8 cellular contexts compared by ENCODE assay signal in the genomic region with DNA sequence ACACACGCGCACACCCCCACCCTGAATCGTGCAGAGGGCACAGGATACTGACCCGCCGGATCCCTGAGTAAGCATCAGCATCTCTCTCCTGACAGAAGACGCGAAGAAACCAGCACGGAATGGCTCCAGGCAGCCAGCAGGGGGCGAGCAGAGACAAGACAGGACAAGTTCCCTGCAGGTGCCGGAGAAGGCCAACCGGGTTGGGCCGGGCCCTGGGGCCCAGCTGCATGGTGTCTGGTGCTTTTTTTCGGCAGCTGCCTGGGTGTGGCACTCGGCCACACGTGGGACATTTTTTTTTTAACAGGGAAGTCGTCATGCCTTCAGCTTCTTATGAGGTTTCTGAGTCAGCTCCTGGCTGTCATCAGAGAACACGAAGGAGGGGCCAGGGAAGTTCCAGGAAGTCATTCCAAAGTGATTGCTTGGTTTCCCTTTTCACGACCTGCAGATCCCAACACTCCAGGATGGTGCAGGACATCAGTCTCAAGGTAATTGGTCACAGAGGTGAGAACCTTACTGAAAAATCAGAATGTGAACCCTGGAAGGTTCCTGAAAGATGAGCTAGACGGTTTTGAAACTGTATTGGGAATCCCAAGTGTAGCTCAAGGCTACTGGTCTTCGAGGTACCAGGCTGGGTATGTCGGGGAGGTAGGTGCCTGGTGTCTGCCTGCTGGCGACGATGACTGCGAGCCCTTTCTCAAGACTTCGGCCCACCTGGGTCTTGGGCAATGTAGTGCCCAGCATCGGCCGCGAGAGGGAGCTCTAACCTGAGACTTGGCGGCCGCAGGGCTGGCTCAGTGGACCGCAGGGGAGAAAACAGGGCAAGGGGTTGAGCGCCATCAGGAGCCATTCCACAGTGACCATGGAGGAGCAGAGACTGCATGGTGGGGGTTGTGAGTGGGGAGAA.
A peak's percentile ranks its signal among the peaks of the same experiment; 100 is the strongest.
DNase-seq lines count a peak whose midpoint lies in the region; ATAC-seq and TF ChIP-seq lines count a peak whose summit lies in the region.

No MANE protein-coding gene starts in this region.

- H4K20me1 ChIP-seq in neural progenitor cell (ENCODE audit: low read depth), result no peaks in the 10 kb centered on the region

- no peak overlapping the region for H2AFZ ChIP-seq in neural progenitor cell (replicated peaks)

- ATAC-seq in GM21529 (IDR thresholded peaks at IDR 0.05; ENCODE audit: unreplicated experiment), result peak; percentile 66

- H3K27me3 ChIP-seq in neural progenitor cell, result peaks cover 5% of the 10 kb centered on the region

- H3K9me3 Mint-ChIP-seq in neural progenitor cell, result no peaks in the 10 kb centered on the region
- no peaks in the 10 kb centered on the region for H3K9me3 Mint-ChIP-seq in stimulated activated naive CD8-positive, alpha-beta T cell treated with anti-CD3 and anti-CD28 coated beads, Interleukin-15, Interleukin-2, amounts not matched to agents 100 ng/mL and 50 ng/mL, for 24 hours

- H3K4me2 ChIP-seq in neural progenitor cell, result peak overlapping the region; percentile 33

- no peaks in the 10 kb centered on the region for H3K36me3 ChIP-seq in neural progenitor cell

- TF ChIP-seq CTCF in foreskin fibroblast (IDR thresholded peaks at IDR 0.05; ENCODE audit: low read depth, low read length) (peak; percentile 97), neural progenitor cell (IDR thresholded peaks at IDR 0.05) (peak; percentile 92)

- H3K27me3 Mint-ChIP-seq in neural progenitor cell (ENCODE audit: insufficient read depth, low read depth), result peaks cover 9% of the 10 kb centered on the region
- H3K27me3 Mint-ChIP-seq in stimulated activated naive CD8-positive, alpha-beta T cell treated with anti-CD3 and anti-CD28 coated beads, Interleukin-15, Interleukin-2, amounts not matched to agents 100 ng/mL and 50 ng/mL, for 24 hours, result no peaks in the 10 kb centered on the region

- no peak overlapping the region for H3K27ac ChIP-seq in neural progenitor cell

- no peak overlapping the region for H3K9ac ChIP-seq in neural progenitor cell

- H3K4me1 ChIP-seq in neural progenitor cell, result no peaks in the 10 kb centered on the region

- peaks cover 4% of the 10 kb centered on the region for H3F3A ChIP-seq in neural progenitor cell (ENCODE audit: low read depth)

- no peaks in the 10 kb centered on the region for H3K79me2 ChIP-seq in neural progenitor cell (ENCODE audit: low read depth)

- H3K4me3 ChIP-seq in foreskin fibroblast (ENCODE audit: low read depth in 1 of 2, low read length in 2 of 2) (peak overlapping the region; percentile 22 to 36), neural progenitor cell (no peak overlapping the region)

- DNase-seq in COLO829 (ENCODE audit: low spot score), result peak; percentile 52
- DNase-seq in LoVo (ENCODE audit: low spot score), result peak; percentile 98
- DNase-seq in SHP77 treated with DMSO at 0.1 percent for 48 hours (lab: John Stamatoyannopoulos, UW), result peak; percentile 6
- peak; percentile 67 for DNase-seq in activated effector memory CD4-positive, alpha-beta T cell treated with Interleukin-2 at 50 U/mL for 16 hours
- peak; percentile 97 to 98 for DNase-seq in foreskin fibroblast
- DNase-seq in neural progenitor cell (ENCODE audit: low spot score), result peak; percentile 93

- no peaks in the 10 kb centered on the region for H3K36me3 Mint-ChIP-seq in neural progenitor cell
- H3K36me3 Mint-ChIP-seq in stimulated activated naive CD8-positive, alpha-beta T cell treated with anti-CD3 and anti-CD28 coated beads, Interleukin-15, Interleukin-2, amounts not matched to agents 100 ng/mL and 50 ng/mL, for 24 hours (ENCODE audit: low read depth), result no peaks in the 10 kb centered on the region

- no peak overlapping the region for H3K27ac Mint-ChIP-seq in neural progenitor cell
- no peak overlapping the region for H3K27ac Mint-ChIP-seq in stimulated activated naive CD8-positive, alpha-beta T cell treated with anti-CD3 and anti-CD28 coated beads, Interleukin-15, Interleukin-2, amounts not matched to agents 100 ng/mL and 50 ng/mL, for 24 hours

- peak overlapping the region; percentile 46 for H3K4me3 Mint-ChIP-seq in neural progenitor cell
- peak overlapping the region; percentile 60 for H3K4me3 Mint-ChIP-seq in stimulated activated naive CD8-positive, alpha-beta T cell treated with anti-CD3 and anti-CD28 coated beads, Interleukin-15, Interleukin-2, amounts not matched to agents 100 ng/mL and 50 ng/mL, for 24 hours

- no peaks in the 10 kb centered on the region for H3K9me3 ChIP-seq in neural progenitor cell (ENCODE audit: low read depth)

- H3K4me1 Mint-ChIP-seq in neural progenitor cell, result peaks cover 23% of the 10 kb centered on the region
- H3K4me1 Mint-ChIP-seq in stimulated activated naive CD8-positive, alpha-beta T cell treated with anti-CD3 and anti-CD28 coated beads, Interleukin-15, Interleukin-2, amounts not matched to agents 100 ng/mL and 50 ng/mL, for 24 hours (ENCODE audit: low read depth), result peaks cover 9% of the 10 kb centered on the region

Comparison
In these comparisons a context has a peak if more than half of its experiments do, and no peak if none do; other contexts are left out.
1. DNase-seq: peak in every context shown above with its lines; median percentile 98 in LoVo; 98 in foreskin fibroblast; 93 in neural progenitor cell; 67 in activated effector memory CD4-positive, alpha-beta T cell treated with Interleukin-2 at 50 U/mL for 16 hours; 52 in COLO829; 6 in SHP77 treated with DMSO at 0.1 percent for 48 hours.